Comparison of ENCODE assay signal across 16 cellular contexts in genomic region chr7:380724-381210, GRCh38.
DNase-seq lines count a peak whose midpoint lies in the region; ATAC-seq, FAIRE-seq and TF ChIP-seq lines count a peak whose summit lies in the region.
"Had no signal": no experiment of that assay in that cellular context is flagged by ENCODE, and none has a peak within 500 bp of the region (broad histone marks: within the 10 kb centered on the region; RNA-seq: fewer than 3 reads in every experiment).

No MANE protein-coding gene starts in this region.

- no peaks in the 10 kb centered on the region for H3K79me2 ChIP-seq in mammary epithelial cell (ENCODE audit: insufficient read depth, low read length)

- no peak overlapping the region for H3K4me3 ChIP-seq in heart left ventricle
- H3K4me3 ChIP-seq in kidney (ENCODE audit: low read length in 2 of 2) = no peak overlapping the region
- H3K4me3 ChIP-seq in mammary epithelial cell (replicated peaks in 1 of 3; ENCODE audit: insufficient read depth in 1 of 3, low read depth in 2 of 3, low read length in 3 of 3) = no peak overlapping the region
- H3K4me3 ChIP-seq: GM12878 had no signal

- no peak overlapping the region for H3K27ac ChIP-seq in heart left ventricle
- H3K27ac ChIP-seq in kidney (ENCODE audit: low read depth in 2 of 2, low read length in 2 of 2) = no peak overlapping the region
- no peak overlapping the region for H3K27ac ChIP-seq in mammary epithelial cell (ENCODE audit: insufficient read depth, low read depth, low read length)
- H3K27ac ChIP-seq: gastroesophageal sphincter, psoas muscle, WERI-Rb-1 had no signal

- no peak for FAIRE-seq in kidney (lab: Jason Lieb, UNC)
- FAIRE-seq: GM12878 had no signal

- H3K36me3 ChIP-seq in heart left ventricle (no peaks in the 10 kb centered on the region), kidney (ENCODE audit: control insufficient read depth in 1 of 2, insufficient read depth in 2 of 2, low read length in 2 of 2) (no peaks in the 10 kb centered on the region), mammary epithelial cell (ENCODE audit: insufficient read depth, low read length) (no peaks in the 10 kb centered on the region)
- H3K36me3 ChIP-seq: gastroesophageal sphincter, WERI-Rb-1 had no signal

- CTCF ChIA-PET in mammary epithelial cell (lab: Charles Lee; ENCODE audit: low non-redundant PET) = interaction anchor here (0.6 kb wide), 1 partner anchor 55 kb away, joined by 3 read pairs; no protein-coding TSS in a partner anchor

- dilution Hi-C loops in mammary epithelial cell (cut with HindIII; ENCODE audit: low sequenced_read_pairs) = no loop called here

- ATAC-seq in heart left ventricle = no peak
- no peak for ATAC-seq in left ventricle myocardium superior
- ATAC-seq in T-helper 17 cell = no peak
- no peak for ATAC-seq in HG03280 (IDR thresholded peaks at IDR 0.05; ENCODE audit: unreplicated experiment)
- ATAC-seq: gastroesophageal sphincter, GM12878 had no signal

- WGBS in heart left ventricle, 4 donors = 56 to 83% (median 71%) methylated on average over 6 to 8 of the region's 8 CpGs
- 94% methylated on average over 5 of the region's 8 CpGs for WGBS in mammary epithelial cell (ENCODE audit: low coverage, missing lambda C conversion rate)

- TF ChIP-seq CTCF in heart left ventricle (IDR thresholded peaks at IDR 0.05) (no peak), kidney (IDR thresholded peaks at IDR 0.05; ENCODE audit: borderline replicate concordance, extremely low read depth, insufficient read depth) (no peak), type B pancreatic cell (conservative IDR thresholded peaks at IDR 0.05) (no peak), mammary epithelial cell (conservative IDR thresholded peaks at IDR 0.05 in 1 of 2, IDR thresholded peaks at IDR 0.05 in 1 of 2; ENCODE audit: extremely low read depth in 1 of 2, insufficient read depth in 1 of 2, low read depth in 1 of 2, low read length in 2 of 2) (no peak)

- H3K9me3 ChIP-seq in heart left ventricle (peaks cover 0 to 35% (median 14%) of the 10 kb centered on the region in 12 donors), T-helper 17 cell (ENCODE audit: control insufficient read depth, low read length, poor library complexity, severe bottlenecking) (no peaks in the 10 kb centered on the region), kidney (ENCODE audit: control insufficient read depth in 1 of 2, low read length in 2 of 2) (peaks cover 0 to 30% of the 10 kb centered on the region in 2 donors), mammary epithelial cell (replicated peaks; ENCODE audit: insufficient read depth, low read length) (peaks cover 4% of the 10 kb centered on the region)

- no peak overlapping the region for H2AFZ ChIP-seq in mammary epithelial cell (ENCODE audit: low read depth, low read length)

- DNase-seq in heart left ventricle (peak in 3 of 5 donors; percentile 8 to 47 (median 11)), left ventricle myocardium superior (no peak), T-helper 17 cell (peak in 1 of 3 donors; percentile 3), kidney (peak; percentile 65), type B pancreatic cell (ENCODE audit: extremely low spot score, unreplicated experiment) (peak; percentile 64), activated gamma-delta T cell (lab: John Stamatoyannopoulos, UW) (no peak), mammary epithelial cell (no peak)
- DNase-seq: C1 segment of cervical spinal cord, EL, NCI-H1092, WERI-Rb-1 had no signal

- in situ Hi-C loops in mammary epithelial cell (cut with MboI; ENCODE audit: low sequenced_read_pairs in 2 of 2) = no loop called here

- H3K4me1 ChIP-seq in heart left ventricle (peaks cover 0 to 26% (median 9%) of the 10 kb centered on the region in 12 donors), kidney (ENCODE audit: control insufficient read depth in 1 of 2, insufficient read depth in 1 of 2, low read depth in 1 of 2, low read length in 2 of 2) (peaks cover 0 to 3% of the 10 kb centered on the region in 2 donors), mammary epithelial cell (ENCODE audit: insufficient read depth, low read length) (peaks cover 13% of the 10 kb centered on the region)
- H3K4me1 ChIP-seq: psoas muscle had no signal

- no peaks in the 10 kb centered on the region for H4K20me1 ChIP-seq in mammary epithelial cell (ENCODE audit: insufficient read depth, low read length)

- no TSS peak for BruUV-seq in mammary epithelial cell (replicated peaks; lab: Mats Ljungman, UMichigan)

- no peak overlapping the region for H3K4me2 ChIP-seq in mammary epithelial cell (ENCODE audit: insufficient read depth, low read depth, low read length)

- H3K27me3 Mint-ChIP-seq in T-helper 17 cell = no peaks in the 10 kb centered on the region
- peaks cover 35% of the 10 kb centered on the region for H3K27me3 Mint-ChIP-seq in type B pancreatic cell

- H3K27ac Mint-ChIP-seq in T-helper 17 cell (peak overlapping the region; percentile 87), type B pancreatic cell (no peak overlapping the region)

- H3K27me3 ChIP-seq in heart left ventricle = peaks cover 0 to 31% (median 17%) of the 10 kb centered on the region in 9 donors
- no peaks in the 10 kb centered on the region for H3K27me3 ChIP-seq in mammary epithelial cell (ENCODE audit: insufficient read depth, low read length)

- peaks cover 25% of the 10 kb centered on the region for H3K4me1 Mint-ChIP-seq in T-helper 17 cell
- H3K4me1 Mint-ChIP-seq in type B pancreatic cell (ENCODE audit: unreplicated experiment) = no peaks in the 10 kb centered on the region

- H3K9me3 Mint-ChIP-seq in type B pancreatic cell = peaks cover 12% of the 10 kb centered on the region

- H3K9ac ChIP-seq in kidney (ENCODE audit: low read length in 2 of 2) (no peak overlapping the region), mammary epithelial cell (ENCODE audit: insufficient read depth, low read length) (no peak overlapping the region)

- no peak for TF ChIP-seq POLR2A in heart left ventricle (IDR thresholded peaks at IDR 0.05)

- no peaks in the 10 kb centered on the region for H3K36me3 Mint-ChIP-seq in T-helper 17 cell (ENCODE audit: low read depth)
- H3K36me3 Mint-ChIP-seq in type B pancreatic cell = no peaks in the 10 kb centered on the region
- H3K36me3 Mint-ChIP-seq: brain had no signal

- H3K4me3 Mint-ChIP-seq in T-helper 17 cell = peak overlapping the region; percentile 75
- no peak overlapping the region for H3K4me3 Mint-ChIP-seq in type B pancreatic cell

- intact Hi-C loops in heart left ventricle (cut with DNase I) (no loop called here), left ventricle myocardium superior (cut with micrococcal nuclease) (no loop called here), kidney (cut with DNase I) (no loop called here), mammary epithelial cell (cut with micrococcal nuclease) (no loop called here)

Comparison
In these comparisons a context has a peak if more than half of its experiments do, and no peak if none do; other contexts are left out.
1. DNase-seq: peak in heart left ventricle (3 of 5), kidney (single experiment) and type B pancreatic cell (single experiment); none in left ventricle myocardium superior (single experiment), activated gamma-delta T cell (single experiment) and mammary epithelial cell (single experiment).